18 cellular contexts compared by ENCODE assay signal in genomic region chr16:81365731-81366130, GRCh38.
"Had no signal": no experiment of that assay in that cellular context is flagged by ENCODE, and none has a peak within 500 bp of the region (broad histone marks: within the 10 kb centered on the region; RNA-seq: fewer than 3 reads in every experiment).

No MANE protein-coding gene starts in this region.

- H3K27ac ChIP-seq: epithelial cell of prostate, esophagus squamous epithelium, gastrocnemius medialis, heart right ventricle, left lung, lower lobe of right lung had no signal

- H3K27me3 Mint-ChIP-seq: dendritic cell treated with granulocyte-macrophage colony-stimulating factor and Interleukin-4, amounts not matched to agents 40 ng/mL and 50 ng/mL, for 4 days; effector memory CD8-positive, alpha-beta T cell; naive B cell; naive thymus-derived CD8-positive, alpha-beta T cell had no signal

- H3K4me1 Mint-ChIP-seq: endodermal cell, mesothelial cell of epicardium, naive B cell had no signal

- H3K4me3 Mint-ChIP-seq: dendritic cell treated with granulocyte-macrophage colony-stimulating factor and Interleukin-4, amounts not matched to agents 40 ng/mL and 50 ng/mL, for 4 days; effector memory CD8-positive, alpha-beta T cell; endodermal cell; mesothelial cell of epicardium; naive B cell; naive thymus-derived CD8-positive, alpha-beta T cell had no signal

- H3K4me1 ChIP-seq: gastrocnemius medialis, left lung, lower lobe of right lung had no signal

- DNase-seq: cortex of kidney; effector CD8-positive, alpha-beta T cell; endodermal cell; esophagus squamous epithelium; gastrocnemius medialis; glutamatergic neuron; heart right ventricle; left cardiac atrium; left lung; left ventricle myocardium superior; lower lobe of right lung had no signal

- H3K27me3 ChIP-seq: esophagus squamous epithelium, gastrocnemius medialis, heart right ventricle, left lung had no signal

- H3K4me3 ChIP-seq: esophagus squamous epithelium, gastrocnemius medialis, heart right ventricle, left lung, lower lobe of right lung, mucosa of descending colon had no signal

- H3K9me3 Mint-ChIP-seq: dendritic cell treated with granulocyte-macrophage colony-stimulating factor and Interleukin-4, amounts not matched to agents 40 ng/mL and 50 ng/mL, for 4 days; effector memory CD8-positive, alpha-beta T cell; endodermal cell; mesothelial cell of epicardium; naive B cell; naive thymus-derived CD8-positive, alpha-beta T cell had no signal

- H3K27ac Mint-ChIP-seq: dendritic cell treated with granulocyte-macrophage colony-stimulating factor and Interleukin-4, amounts not matched to agents 40 ng/mL and 50 ng/mL, for 4 days; endodermal cell; mesothelial cell of epicardium; naive B cell; naive thymus-derived CD8-positive, alpha-beta T cell had no signal

- H3K9me3 ChIP-seq: esophagus squamous epithelium, gastrocnemius medialis, heart right ventricle, left lung, lower lobe of right lung, mucosa of descending colon had no signal
